In genomic region chr13:78169386-78169785, GRCh38 we compare ENCODE assay signal across 19 cellular contexts.
DNase-seq lines count a peak whose midpoint lies in the region; ATAC-seq and TF ChIP-seq lines count a peak whose summit lies in the region.
"Had no signal": no experiment of that assay in that cellular context is flagged by ENCODE, and none has a peak within 500 bp of the region (broad histone marks: within the 10 kb centered on the region; RNA-seq: fewer than 3 reads in every experiment).

No MANE protein-coding gene starts in this region.

- no peak overlapping the region for H3K4me2 ChIP-seq in osteoblast (ENCODE audit: insufficient read depth, low read length)
- H3K4me2 ChIP-seq: A549; BLaER1 treated with 17β-estradiol and CSF1 and Interleukin-3, amounts not matched to agents 10 nM and 100 nM had no signal

- no peaks in the 10 kb centered on the region for H4K20me1 ChIP-seq in osteoblast (ENCODE audit: insufficient read depth, low read length)
- H4K20me1 ChIP-seq: BLaER1 treated with 17β-estradiol and CSF1 and Interleukin-3, amounts not matched to agents 10 nM and 100 nM had no signal

- H3K27ac ChIP-seq in osteoblast (ENCODE audit: low read depth, low read length) (no peak overlapping the region), upper lobe of right lung (no peak overlapping the region)
- H3K27ac ChIP-seq: A549; BLaER1 treated with 17β-estradiol and CSF1 and Interleukin-3, amounts not matched to agents 10 nM and 100 nM had no signal

- intact Hi-C loops in natural killer cell (cut with micrococcal nuclease) (no loop called here), upper lobe of right lung (cut with DNase I) (no loop called here), head of caudate nucleus (cut with DNase I) (no loop called here)

- H3K27me3 ChIP-seq in osteoblast (ENCODE audit: insufficient read depth, low read length) (no peaks in the 10 kb centered on the region), upper lobe of right lung (no peaks in the 10 kb centered on the region)
- H3K27me3 ChIP-seq: BE2C; BLaER1 treated with 17β-estradiol and CSF1 and Interleukin-3, amounts not matched to agents 10 nM and 100 nM had no signal

- H3K36me3 ChIP-seq in osteoblast (ENCODE audit: insufficient read depth, low read length) (no peaks in the 10 kb centered on the region), upper lobe of right lung (no peaks in the 10 kb centered on the region)
- H3K36me3 ChIP-seq: BE2C had no signal

- no peaks in the 10 kb centered on the region for H3K4me1 Mint-ChIP-seq in natural killer cell treated with Interleukin-12 subunit alpha and Interleukin-12 subunit beta and Interleukin-15 and Interleukin-18, amount 100 ng/mL, for 72 hours (ENCODE audit: low read depth in 2 of 2)
- no peaks in the 10 kb centered on the region for H3K4me1 Mint-ChIP-seq in natural killer cell
- H3K4me1 Mint-ChIP-seq: CD14-positive monocyte; CD8-positive, alpha-beta memory T cell had no signal

- TF ChIP-seq CTCF in natural killer cell (IDR thresholded peaks at IDR 0.05) (no peak), osteoblast (IDR thresholded peaks at IDR 0.05; ENCODE audit: extremely low read depth, low read depth, low read length) (no peak), upper lobe of right lung (IDR thresholded peaks at IDR 0.05) (no peak)

- no peak overlapping the region for H2AFZ ChIP-seq in osteoblast (ENCODE audit: low read length)

- no peaks in the 10 kb centered on the region for H3K9me3 Mint-ChIP-seq in natural killer cell treated with Interleukin-12 subunit alpha and Interleukin-12 subunit beta and Interleukin-15 and Interleukin-18, amount 100 ng/mL, for 72 hours
- H3K9me3 Mint-ChIP-seq in natural killer cell = peaks cover 2 to 4% of the 10 kb centered on the region in 2 donors
- H3K9me3 Mint-ChIP-seq: CD4-positive, alpha-beta T cell had no signal

- H3K79me2 ChIP-seq in osteoblast (ENCODE audit: insufficient read depth, low read length) = no peaks in the 10 kb centered on the region

- no peak for DNase-seq in natural killer cell treated with Interleukin-12 subunit alpha and Interleukin-12 subunit beta and Interleukin-15 and Interleukin-18, amount 100 ng/mL, for 72 hours (ENCODE audit: low spot score)
- DNase-seq in natural killer cell (no peak), osteoblast (ENCODE audit: insufficient read length, low spot score, missing footprints) (peak; percentile 29), upper lobe of right lung (no peak), epidermal melanocyte (ENCODE audit: insufficient read length, low spot score) (no peak), head of caudate nucleus (no peak)
- DNase-seq: 8988T; ACHN; AML-193; BE2C; CD4-positive, alpha-beta T cell; CD8-positive, alpha-beta memory T cell; DMS79 treated with DMSO at 0.1 percent for 48 hours; GF-D8; GOT3; HCEC 1CT had no signal

- H3K4me3 ChIP-seq in osteoblast (ENCODE audit: insufficient read depth, low read length) (no peak overlapping the region), upper lobe of right lung (no peak overlapping the region)
- H3K4me3 ChIP-seq: A549; BLaER1 treated with 17β-estradiol and CSF1 and Interleukin-3, amounts not matched to agents 10 nM and 100 nM had no signal

- H3K36me3 Mint-ChIP-seq in natural killer cell treated with Interleukin-12 subunit alpha and Interleukin-12 subunit beta and Interleukin-15 and Interleukin-18, amount 100 ng/mL, for 72 hours = no peaks in the 10 kb centered on the region
- H3K36me3 Mint-ChIP-seq in natural killer cell = no peaks in the 10 kb centered on the region
- H3K36me3 Mint-ChIP-seq: CD8-positive, alpha-beta memory T cell had no signal

- H3K4me3 Mint-ChIP-seq in natural killer cell treated with Interleukin-12 subunit alpha and Interleukin-12 subunit beta and Interleukin-15 and Interleukin-18, amount 100 ng/mL, for 72 hours = no peak overlapping the region
- H3K4me3 Mint-ChIP-seq in natural killer cell = no peak overlapping the region
- H3K4me3 Mint-ChIP-seq: CD14-positive monocyte; CD4-positive, alpha-beta T cell; CD8-positive, alpha-beta memory T cell had no signal

- H3K27ac Mint-ChIP-seq in natural killer cell treated with Interleukin-12 subunit alpha and Interleukin-12 subunit beta and Interleukin-15 and Interleukin-18, amount 100 ng/mL, for 72 hours = no peak overlapping the region
- H3K27ac Mint-ChIP-seq in natural killer cell = no peak overlapping the region
- H3K27ac Mint-ChIP-seq: CD4-positive, alpha-beta T cell; CD8-positive, alpha-beta memory T cell had no signal

- H3K9me3 ChIP-seq in osteoblast (ENCODE audit: low read depth, low read length) = no peaks in the 10 kb centered on the region
- H3K9me3 ChIP-seq in upper lobe of right lung = no peaks in the 10 kb centered on the region
- H3K9me3 ChIP-seq: A549, BE2C had no signal

- H3K27me3 Mint-ChIP-seq in natural killer cell treated with Interleukin-12 subunit alpha and Interleukin-12 subunit beta and Interleukin-15 and Interleukin-18, amount 100 ng/mL, for 72 hours = no peaks in the 10 kb centered on the region
- H3K27me3 Mint-ChIP-seq in natural killer cell (ENCODE audit: low read depth in 2 of 2) = no peaks in the 10 kb centered on the region
- H3K27me3 Mint-ChIP-seq: CD4-positive, alpha-beta T cell had no signal

- H3K4me1 ChIP-seq in osteoblast (ENCODE audit: insufficient read depth, low read length) = no peaks in the 10 kb centered on the region
- H3K4me1 ChIP-seq in upper lobe of right lung = no peaks in the 10 kb centered on the region
- H3K4me1 ChIP-seq: A549; BE2C; BLaER1 treated with 17β-estradiol and CSF1 and Interleukin-3, amounts not matched to agents 10 nM and 100 nM had no signal

- ATAC-seq in natural killer cell treated with Interleukin-12 subunit alpha and Interleukin-12 subunit beta and Interleukin-15 and Interleukin-18, amount 100 ng/mL, for 72 hours = peak; percentile 51 to 59
- no peak for ATAC-seq in natural killer cell
- ATAC-seq in upper lobe of right lung = peak; percentile 14
- ATAC-seq: A549 had no signal

Comparison
In these comparisons a context has a peak if more than half of its experiments do, and no peak if none do; other contexts are left out.
1. ATAC-seq: peak in natural killer cell treated with Interleukin-12 subunit alpha and Interleukin-12 subunit beta and Interleukin-15 and Interleukin-18, amount 100 ng/mL, for 72 hours (2 of 2) and upper lobe of right lung (single experiment); none in natural killer cell (0 of 3).